Comparison of ENCODE assay signal across 16 cellular contexts in the genomic region with DNA sequence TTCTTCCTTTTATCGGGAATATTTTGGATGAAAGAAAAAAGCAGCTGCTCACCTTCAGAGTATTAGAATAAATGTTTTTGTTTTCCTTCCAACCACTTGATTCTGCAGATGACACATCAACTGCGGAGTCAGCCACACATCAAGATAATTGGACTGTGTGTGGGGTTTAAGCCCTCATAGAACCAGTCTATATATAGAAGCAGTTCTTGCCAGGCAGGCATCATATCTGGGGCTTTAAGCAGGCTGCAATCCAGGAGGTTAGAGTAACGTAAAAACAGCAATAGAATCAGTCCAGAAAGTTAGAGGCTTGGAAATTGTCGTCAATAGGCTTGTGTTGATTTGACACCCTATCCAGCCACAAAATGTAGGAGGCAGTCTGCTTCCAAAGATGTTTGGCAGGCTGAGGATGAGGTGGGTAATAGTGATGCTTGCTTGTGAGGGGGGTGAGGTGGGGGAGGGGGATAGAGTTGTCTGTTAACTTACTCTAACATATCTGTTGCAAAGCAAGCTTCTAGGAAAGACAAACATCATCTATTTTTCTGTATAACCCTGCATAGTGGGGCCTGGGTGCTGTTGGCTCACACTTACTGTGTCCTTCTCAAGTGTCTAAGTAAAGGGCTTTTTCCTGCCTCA.
A peak's percentile ranks its signal among the peaks of the same experiment; 100 is the strongest.
DNase-seq lines count a peak whose midpoint lies in the region; ATAC-seq, FAIRE-seq and TF ChIP-seq lines count a peak whose summit lies in the region.
"Had no signal": no experiment of that assay in that cellular context is flagged by ENCODE, and none has a peak within 500 bp of the region (broad histone marks: within the 10 kb centered on the region; RNA-seq: fewer than 3 reads in every experiment).

No MANE protein-coding gene starts in this region.

- TF ChIP-seq POLR2A in HepG2 (IDR thresholded peaks at IDR 0.05; ENCODE audit: insufficient read depth in 1 of 2, low read depth in 2 of 2, low read length in 2 of 2) (no peak), right lobe of liver (IDR thresholded peaks at IDR 0.05) (no peak), thyroid gland (IDR thresholded peaks at IDR 0.05) (no peak)

- H3K27ac ChIP-seq in HepG2 (ENCODE audit: extremely low read length, insufficient read depth, low read length) (no peak overlapping the region), right lobe of liver (no peak overlapping the region), heart right ventricle (peak overlapping the region in 9 of 10 donors; percentile 18 to 79 (median 63)), thyroid gland (peak overlapping the region; percentile 67 to 83 (median 79))
- H3K27ac ChIP-seq: parathyroid adenoma, RWPE1 had no signal

- H3K9me3 ChIP-seq in HepG2 (ENCODE audit: low read length) (no peaks in the 10 kb centered on the region), right lobe of liver (no peaks in the 10 kb centered on the region), heart right ventricle (no peaks in the 10 kb centered on the region), thyroid gland (no peaks in the 10 kb centered on the region)

- 0 out of 2 replicates have a peak, but pooled peaks cover 3% of the 10 kb centered on the region for H4K20me1 ChIP-seq in HepG2 (ENCODE audit: insufficient read depth, low read length)

- H3K9ac ChIP-seq in HepG2 (ENCODE audit: insufficient read depth, low read depth, low read length), result no peak overlapping the region
- H3K9ac ChIP-seq: parathyroid adenoma had no signal

- POLR2A ChIA-PET in HepG2 (lab: Yijun Ruan, JAX), result no interaction called here

- H3K27me3 ChIP-seq in HepG2 (ENCODE audit: control insufficient read depth in 1 of 2, insufficient read depth in 2 of 2, low read length in 2 of 2), result no peaks in the 10 kb centered on the region
- H3K27me3 ChIP-seq in right lobe of liver, result no peaks in the 10 kb centered on the region
- H3K27me3 ChIP-seq in heart right ventricle, result no peaks in the 10 kb centered on the region
- H3K27me3 ChIP-seq in thyroid gland, result no peaks in the 10 kb centered on the region

- ATAC-seq in HepG2 (no peak), right lobe of liver (no peak), heart right ventricle (peak in 6 of 8 donors; percentile 26 to 84 (median 66)), GM19328 (IDR thresholded peaks at IDR 0.05; ENCODE audit: unreplicated experiment) (no peak)

- TF ChIP-seq CTCF in HepG2 (CRISPR knock-in tag; IDR thresholded peaks at IDR 0.05) (no peak), right lobe of liver (IDR thresholded peaks at IDR 0.05) (no peak), heart right ventricle (IDR thresholded peaks at IDR 0.05) (no peak), thyroid gland (IDR thresholded peaks at IDR 0.05) (no peak)

- FAIRE-seq in HepG2 (lab: Jason Lieb, UNC), result no peak
- FAIRE-seq: GM19239 had no signal

- H3K4me1 ChIP-seq in HepG2 (ENCODE audit: insufficient read depth, low read length), result no peaks in the 10 kb centered on the region
- H3K4me1 ChIP-seq in right lobe of liver, result peaks cover 0 to 10% (median 0%) of the 10 kb centered on the region in 4 donors
- peaks cover 9 to 43% (median 29%) of the 10 kb centered on the region in 9 donors for H3K4me1 ChIP-seq in heart right ventricle
- peaks cover 17 to 26% of the 10 kb centered on the region in 2 donors for H3K4me1 ChIP-seq in thyroid gland
- H3K4me1 ChIP-seq: parathyroid adenoma had no signal

- intact Hi-C loops in HepG2 (cut with micrococcal nuclease; ENCODE audit: unreplicated experiment) (no loop called here), right lobe of liver (cut with DNase I) (no loop called here), heart right ventricle (cut with DNase I) (loop anchor here in 2 of 10 donors (2.0 to 10.0 kb wide), 3 partner anchors 25 to 255 kb away; a partner anchor contains a TSS), thyroid gland (cut with DNase I) (loop anchor here (10.0 kb wide), 1 partner anchor 105 kb away; no protein-coding TSS in a partner anchor)

- no peak overlapping the region for H2AFZ ChIP-seq in HepG2 (ENCODE audit: low read length)
- H2AFZ ChIP-seq: parathyroid adenoma had no signal

- H3K4me3 ChIP-seq in HepG2 (replicated peaks in 1 of 3; ENCODE audit: insufficient read depth in 1 of 3, low read depth in 2 of 3, low read length in 3 of 3), result no peak overlapping the region
- no peak overlapping the region for H3K4me3 ChIP-seq in right lobe of liver
- H3K4me3 ChIP-seq in heart right ventricle, result no peak overlapping the region
- no peak overlapping the region for H3K4me3 ChIP-seq in thyroid gland (replicated peaks in 1 of 3)

- BruUV-seq in HepG2 (replicated peaks; lab: Mats Ljungman, UMichigan), result no TSS peak

- no peak for TF ChIP-seq EP300 in HepG2 (IDR thresholded peaks at IDR 0.05; ENCODE audit: low read depth in 2 of 2, low read length in 2 of 2)
- no peak for TF ChIP-seq EP300 in HepG2 (CRISPR knock-in tag; IDR thresholded peaks at IDR 0.05; ENCODE audit: borderline replicate concordance)

- CTCF ChIA-PET in HepG2 (lab: Yijun Ruan, JAX; ENCODE audit: low intra/inter-chr PET ratio, low total read pairs), result no interaction called here

- 97% methylated on average over 4 of the region's 4 CpGs for WGBS in HepG2 (ENCODE audit: low lambda C conversion rate)
- WGBS in right lobe of liver (ENCODE audit: insufficient coverage, low coverage, low lambda C conversion rate, missing lambda C conversion rate), result 77% methylated on average over 4 of the region's 4 CpGs
- WGBS in heart right ventricle, 2 donors, result 43 to 64% methylated on average over 4 of the region's 4 CpGs
- 40 to 54% methylated on average over 4 of the region's 4 CpGs for WGBS in thyroid gland, 2 donors

- H3K36me3 ChIP-seq in HepG2 (replicated peaks in 1 of 2; ENCODE audit: control insufficient read depth in 1 of 2, insufficient read depth in 2 of 2, low read length in 2 of 2) (peaks cover 8 to 24% of the 10 kb centered on the region in 2 experiments), right lobe of liver (peaks cover 0 to 10% (median 5%) of the 10 kb centered on the region in 4 donors), heart right ventricle (peaks cover 0 to 26% (median 0%) of the 10 kb centered on the region in 9 donors), thyroid gland (no peaks in the 10 kb centered on the region)

- DNase-seq in HepG2 (ENCODE audit: low spot score) (no peak), right lobe of liver (no peak), amniotic epithelial cell (ENCODE audit: low read depth) (peak; percentile 83), heart right ventricle (no peak), thyroid gland (no peak), GM19238 (ENCODE audit: insufficient read length, low spot score) (no peak), NCI-H2029 treated with DMSO at 0.1 percent for 48 hours (lab: John Stamatoyannopoulos, UW) (no peak)
- DNase-seq: activated gamma-delta T cell treated with Interleukin-2 at 50 U/mL for 16 hours, DMS153, erythroblast, NCI-H524 treated with DMSO at 0.1 percent for 48 hours, T-helper 9 cell had no signal

- H3K4me2 ChIP-seq in HepG2 (ENCODE audit: low read depth, low read length), result no peak overlapping the region

- in situ Hi-C loops in HepG2 (cut with HindIII; ENCODE audit: extremely low pct_ligation_motif_present, low pct_unique_long_range_greater_than_20kb), result no loop called here

- H3K79me2 ChIP-seq in HepG2 (ENCODE audit: insufficient read depth, low read length), result no peaks in the 10 kb centered on the region
- H3K79me2 ChIP-seq: parathyroid adenoma had no signal

- TF ChIP-seq RAD21 in HepG2 (CRISPR knock-in tag; IDR thresholded peaks at IDR 0.05), result no peak

TF ChIP-seq in HepG2, 621 proteins besides CTCF, POLR2A, EP300 and RAD21:
- no peak for TF ChIP-seq AKAP8 (CRISPR knock-in tag; IDR thresholded peaks at IDR 0.05)
- 0 out of 2 replicates have a peak, but pooled peaks have one; percentile 19 for TF ChIP-seq BCL6 (CRISPR knock-in tag; IDR thresholded peaks at IDR 0.05)

Comparison
In these comparisons a context has a peak if more than half of its experiments do, and no peak if none do; other contexts are left out.
1. ATAC-seq: peak in heart right ventricle (6 of 8); none in HepG2 (single experiment), right lobe of liver (0 of 4) and GM19328 (single experiment).
2. H3K27ac ChIP-seq: peak in heart right ventricle (9 of 10) and thyroid gland (3 of 3); none in HepG2 (single experiment) and right lobe of liver (0 of 3).